In genomic region chr19:4172861-4173473, GRCh38 we compare ENCODE assay signal across 9 cellular contexts. TPM values are rescaled to one million over a fixed set of nuclear protein-coding genes. Genes with fewer than 3 reads are reported as not detected.
DNase-seq lines count a peak whose midpoint lies in the region; ATAC-seq and TF ChIP-seq lines count a peak whose summit lies in the region.
"Had no signal": no experiment of that assay in that cellular context is flagged by ENCODE, and none has a peak within 500 bp of the region (broad histone marks: within the 10 kb centered on the region; RNA-seq: fewer than 3 reads in every experiment).

No MANE protein-coding gene starts in this region.

- H3K9me3 Mint-ChIP-seq in activated B cell treated with CpG ODN at 0.5 μM for 24 hours = no peaks in the 10 kb centered on the region
- no peaks in the 10 kb centered on the region for H3K9me3 Mint-ChIP-seq in mesothelial cell of epicardium

- CTCF ChIA-PET in activated B cell treated with CpG ODN at 0.5 μM for 24 hours (lab: Charles Lee) (no interaction called here), mammary epithelial cell (lab: Charles Lee; ENCODE audit: low non-redundant PET) (no interaction called here)

- DNase-seq in Right ventricle myocardium superior (peak; percentile 68), cardiac septum (ENCODE audit: low spot score) (no peak), activated B cell treated with CpG ODN at 0.5 μM for 24 hours (peak; percentile 67), mammary epithelial cell (peak; percentile 36), mesothelial cell of epicardium (ENCODE audit: low spot score in 2 of 2, unreplicated experiment in 2 of 2) (peak; percentile 80 to 93)
- DNase-seq in stimulated activated CD8-positive, alpha-beta memory T cell treated with anti-CD3 and anti-CD28 coated beads, Interleukin-7, amount 100 ng/mL, for 4 hours (ENCODE audit: low read depth in 2 of 2) = peak; percentile 12 to 41

- no TSS peak for BruUV-seq in mammary epithelial cell (replicated peaks; lab: Mats Ljungman, UMichigan)

- no peaks in the 10 kb centered on the region for H3K36me3 ChIP-seq in mammary epithelial cell (ENCODE audit: insufficient read depth, low read length)

- TF ChIP-seq CTCF in activated B cell treated with CpG ODN at 0.5 μM for 24 hours (IDR thresholded peaks at IDR 0.05) (no peak), mammary epithelial cell (conservative IDR thresholded peaks at IDR 0.05 in 1 of 2, IDR thresholded peaks at IDR 0.05 in 1 of 2; ENCODE audit: extremely low read depth in 1 of 2, insufficient read depth in 1 of 2, low read depth in 1 of 2, low read length in 2 of 2) (no peak), mesothelial cell of epicardium (IDR thresholded peaks at IDR 0.05; ENCODE audit: unreplicated experiment) (no peak)

- intact Hi-C loops in Right ventricle myocardium superior (cut with DNase I) (no loop called here), cardiac septum (cut with DNase I) (no loop called here), activated B cell treated with CpG ODN at 0.5 μM for 24 hours (cut with micrococcal nuclease) (no loop called here), mammary epithelial cell (cut with micrococcal nuclease) (no loop called here)

- H3K27me3 ChIP-seq in mammary epithelial cell (ENCODE audit: insufficient read depth, low read length) = peaks cover 2% of the 10 kb centered on the region

- no peak overlapping the region for H3K27ac Mint-ChIP-seq in activated B cell treated with CpG ODN at 0.5 μM for 24 hours
- no peak overlapping the region for H3K27ac Mint-ChIP-seq in mesothelial cell of epicardium

- H3K4me2 ChIP-seq in mammary epithelial cell (ENCODE audit: insufficient read depth, low read depth, low read length) = no peak overlapping the region

- H3K4me1 ChIP-seq in mammary epithelial cell (ENCODE audit: insufficient read depth, low read length) = no peaks in the 10 kb centered on the region

- 5% methylated on average over 21 of the region's 45 CpGs for WGBS in mammary epithelial cell (ENCODE audit: low coverage, missing lambda C conversion rate)

- no peak overlapping the region for H3K27ac ChIP-seq in mammary epithelial cell (ENCODE audit: insufficient read depth, low read depth, low read length)

- in situ Hi-C loops in mammary epithelial cell (cut with MboI; ENCODE audit: low sequenced_read_pairs in 2 of 2) = no loop called here

- POLR2A ChIA-PET in activated B cell treated with CpG ODN at 0.5 μM for 24 hours (lab: Charles Lee) = no interaction called here

- dilution Hi-C loops in mammary epithelial cell (cut with HindIII; ENCODE audit: low sequenced_read_pairs) = no loop called here

- peaks cover 22% of the 10 kb centered on the region for H3K36me3 Mint-ChIP-seq in activated B cell treated with CpG ODN at 0.5 μM for 24 hours (ENCODE audit: low read depth)
- H3K36me3 Mint-ChIP-seq in mesothelial cell of epicardium = peaks cover 1% of the 10 kb centered on the region

- no peaks in the 10 kb centered on the region for H3K79me2 ChIP-seq in mammary epithelial cell (ENCODE audit: insufficient read depth, low read length)

- H4K20me1 ChIP-seq in mammary epithelial cell (ENCODE audit: insufficient read depth, low read length) = no peaks in the 10 kb centered on the region

- H3K9me3 ChIP-seq in mammary epithelial cell (replicated peaks; ENCODE audit: insufficient read depth, low read length) = no peaks in the 10 kb centered on the region

- no peaks in the 10 kb centered on the region for H3K4me1 Mint-ChIP-seq in activated B cell treated with CpG ODN at 0.5 μM for 24 hours
- H3K4me1 Mint-ChIP-seq in mesothelial cell of epicardium = no peaks in the 10 kb centered on the region

- peaks cover 14% of the 10 kb centered on the region for H3K27me3 Mint-ChIP-seq in activated B cell treated with CpG ODN at 0.5 μM for 24 hours
- H3K27me3 Mint-ChIP-seq in mesothelial cell of epicardium (ENCODE audit: low read depth) = peaks cover 35% of the 10 kb centered on the region

- ATAC-seq in Right ventricle myocardium superior (ENCODE audit: poor library complexity) (peak; percentile 92), activated B cell treated with CpG ODN at 0.5 μM for 24 hours (ENCODE audit: low read depth) (peak; percentile 79), GM18498 (IDR thresholded peaks at IDR 0.05; ENCODE audit: unreplicated experiment) (no peak), HG03108 (IDR thresholded peaks at IDR 0.05; ENCODE audit: unreplicated experiment) (no peak)

- no peak overlapping the region for H3K4me3 ChIP-seq in mammary epithelial cell (replicated peaks in 1 of 3; ENCODE audit: insufficient read depth in 1 of 3, low read depth in 2 of 3, low read length in 3 of 3)

- no peak overlapping the region for H3K9ac ChIP-seq in mammary epithelial cell (ENCODE audit: insufficient read depth, low read length)

- no peak overlapping the region for H3K4me3 Mint-ChIP-seq in activated B cell treated with CpG ODN at 0.5 μM for 24 hours
- H3K4me3 Mint-ChIP-seq in mesothelial cell of epicardium = no peak overlapping the region

- no peak overlapping the region for H2AFZ ChIP-seq in mammary epithelial cell (ENCODE audit: low read depth, low read length)

RNA-seq across cellular contexts. Expression of gene SIRT6, which starts 9.4 kb away (rescaled TPM):
- total RNA-seq in Right ventricle myocardium superior (9.4 TPM), cardiac septum (14.9 TPM), activated B cell treated with CpG ODN at 0.5 μM for 24 hours (34.1 and 36.8 TPM in 2 replicates), mammary epithelial cell (10 to 100 TPM in 1 of 2 donors, 1 to 10 TPM in 1; 8.7 to 28.8 TPM), mesothelial cell of epicardium (25.4 to 31.9 TPM (median 25.6 TPM) in 3 replicates)
- polyA plus RNA-seq in mammary epithelial cell = 17.9 TPM
- 5.0 TPM for polyA minus RNA-seq in mammary epithelial cell

RNA-seq across cellular contexts. Expression of gene ANKRD24, which starts 9.5 kb away (rescaled TPM):
- total RNA-seq in Right ventricle myocardium superior = 0.08 TPM
- 1.6 TPM for total RNA-seq in cardiac septum
- 0.42 and 0.49 TPM in 2 replicates for total RNA-seq in activated B cell treated with CpG ODN at 0.5 μM for 24 hours
- under 1 TPM; 0.67 to 0.73 TPM for total RNA-seq in mammary epithelial cell
- 0.12 TPM for polyA plus RNA-seq in mammary epithelial cell
- polyA minus RNA-seq in mammary epithelial cell = not detected
- total RNA-seq in mesothelial cell of epicardium = 0.75 to 0.98 TPM (median 0.86 TPM) in 3 replicates

RNA-seq across cellular contexts. Expression of gene CREB3L3, which starts 19.5 kb away (rescaled TPM):
- not detected for total RNA-seq in Right ventricle myocardium superior
- total RNA-seq in cardiac septum = not detected
- total RNA-seq in activated B cell treated with CpG ODN at 0.5 μM for 24 hours = not detected in 2 replicates
- not detected for total RNA-seq in mammary epithelial cell
- not detected for polyA plus RNA-seq in mammary epithelial cell
- polyA minus RNA-seq in mammary epithelial cell = not detected
- total RNA-seq in mesothelial cell of epicardium = not detected in 3 replicates
- total RNA-seq: activated CD8-positive, alpha-beta memory T cell treated with anti-CD3 and anti-CD28 coated beads for 36 hours had no signal

RNA-seq across cellular contexts. Expression of gene MAP2K2, which starts 49.0 kb away (rescaled TPM):
- total RNA-seq in Right ventricle myocardium superior (136 TPM), cardiac septum (107 TPM), activated B cell treated with CpG ODN at 0.5 μM for 24 hours (126 TPM in 2 replicates), mammary epithelial cell (100 to 1,000 TPM; 109 to 163 TPM), mesothelial cell of epicardium (147 to 161 TPM (median 152 TPM) in 3 replicates)
- 112 TPM for polyA plus RNA-seq in mammary epithelial cell
- 91.5 TPM for polyA minus RNA-seq in mammary epithelial cell

RNA-seq across cellular contexts. Expression of gene EBI3, which starts 56.4 kb away (rescaled TPM):
- total RNA-seq in Right ventricle myocardium superior (0.51 TPM), cardiac septum (not detected), activated B cell treated with CpG ODN at 0.5 μM for 24 hours (177 and 186 TPM in 2 replicates), mammary epithelial cell (not detected), mesothelial cell of epicardium (0.22 to 0.96 TPM (median 0.68 TPM) in 3 replicates)
- polyA plus RNA-seq in mammary epithelial cell = 0.11 TPM
- not detected for polyA minus RNA-seq in mammary epithelial cell

Comparison
In these comparisons a context has a peak if more than half of its experiments do, and no peak if none do; other contexts are left out.
1. ATAC-seq: peak in Right ventricle myocardium superior (single experiment) and activated B cell treated with CpG ODN at 0.5 μM for 24 hours (single experiment); none in GM18498 (single experiment) and HG03108 (single experiment).